ENCODE assay signal across 1 cellular context in genomic region chr1:208245185-208245705, GRCh38.
TF ChIP-seq lines count a peak whose summit lies in the region.

No MANE protein-coding gene starts in this region.

TF ChIP-seq in K562, 482 proteins besides CTCF, POLR2A, EP300 and RAD21 (continued from another document):
- TF ChIP-seq, protein P1, sequence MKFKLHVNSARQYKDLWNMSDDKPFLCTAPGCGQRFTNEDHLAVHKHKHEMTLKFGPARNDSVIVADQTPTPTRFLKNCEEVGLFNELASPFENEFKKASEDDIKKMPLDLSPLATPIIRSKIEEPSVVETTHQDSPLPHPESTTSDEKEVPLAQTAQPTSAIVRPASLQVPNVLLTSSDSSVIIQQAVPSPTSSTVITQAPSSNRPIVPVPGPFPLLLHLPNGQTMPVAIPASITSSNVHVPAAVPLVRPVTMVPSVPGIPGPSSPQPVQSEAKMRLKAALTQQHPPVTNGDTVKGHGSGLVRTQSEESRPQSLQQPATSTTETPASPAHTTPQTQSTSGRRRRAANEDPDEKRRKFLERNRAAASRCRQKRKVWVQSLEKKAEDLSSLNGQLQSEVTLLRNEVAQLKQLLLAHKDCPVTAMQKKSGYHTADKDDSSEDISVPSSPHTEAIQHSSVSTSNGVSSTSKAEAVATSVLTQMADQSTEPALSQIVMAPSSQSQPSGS (CRISPR knock-in tag; IDR thresholded peaks at IDR 0.05): no peak
- TF ChIP-seq NCOR1 (IDR thresholded peaks at IDR 0.05) (no peak), ETS2 (tag; IDR thresholded peaks at IDR 0.05; ENCODE audit: borderline replicate concordance, poor library complexity, severe bottlenecking) (no peak), PRDM10 (IDR thresholded peaks at IDR 0.05; ENCODE audit: partially characterized antibody) (peak; percentile 80), MAFG (tag; conservative IDR thresholded peaks at IDR 0.05) (no peak), POLR2B (IDR thresholded peaks at IDR 0.05; ENCODE audit: low read depth, partially characterized antibody) (no peak), PHB (CRISPR knock-in tag; IDR thresholded peaks at IDR 0.05) (no peak), FUS (optimal IDR thresholded peaks at IDR 0.05; ENCODE audit: low read depth, low read length) (no peak), EWSR1 (IDR thresholded peaks at IDR 0.05; ENCODE audit: borderline replicate concordance, low read depth, partially characterized antibody) (no peak), KDM2B (CRISPR knock-in tag; IDR thresholded peaks at IDR 0.05) (peak; percentile 54; the same call in 1 of the 2 replicates), TGIF2 (CRISPR knock-in tag; IDR thresholded peaks at IDR 0.05) (no peak), ASH1L (IDR thresholded peaks at IDR 0.05; ENCODE audit: borderline replicate concordance, low read depth, partially characterized antibody) (no peak), ESRRA (IDR thresholded peaks at IDR 0.05; ENCODE audit: borderline replicate concordance, low read depth) (no peak), ZNF263 (CRISPR knock-in tag; IDR thresholded peaks at IDR 0.05; ENCODE audit: borderline replicate concordance) (no peak; the same call in 1 of the 2 replicates), CHCHD3 (CRISPR knock-in tag; IDR thresholded peaks at IDR 0.05) (no peak), ATF7 (IDR thresholded peaks at IDR 0.05) (no peak; the same call in 1 of the 2 replicates), KLF16 (IDR thresholded peaks at IDR 0.05) (0 out of 2 replicates have a peak, but pooled peaks have one; percentile 30), RBM17 (IDR thresholded peaks at IDR 0.05; ENCODE audit: borderline replicate concordance, low read depth, low read length) (no peak)
- TF ChIP-seq, protein P2, sequence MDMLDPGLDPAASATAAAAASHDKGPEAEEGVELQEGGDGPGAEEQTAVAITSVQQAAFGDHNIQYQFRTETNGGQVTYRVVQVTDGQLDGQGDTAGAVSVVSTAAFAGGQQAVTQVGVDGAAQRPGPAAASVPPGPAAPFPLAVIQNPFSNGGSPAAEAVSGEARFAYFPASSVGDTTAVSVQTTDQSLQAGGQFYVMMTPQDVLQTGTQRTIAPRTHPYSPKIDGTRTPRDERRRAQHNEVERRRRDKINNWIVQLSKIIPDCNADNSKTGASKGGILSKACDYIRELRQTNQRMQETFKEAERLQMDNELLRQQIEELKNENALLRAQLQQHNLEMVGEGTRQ (CRISPR knock-in tag; IDR thresholded peaks at IDR 0.05): no peak
- TF ChIP-seq, protein P3, sequence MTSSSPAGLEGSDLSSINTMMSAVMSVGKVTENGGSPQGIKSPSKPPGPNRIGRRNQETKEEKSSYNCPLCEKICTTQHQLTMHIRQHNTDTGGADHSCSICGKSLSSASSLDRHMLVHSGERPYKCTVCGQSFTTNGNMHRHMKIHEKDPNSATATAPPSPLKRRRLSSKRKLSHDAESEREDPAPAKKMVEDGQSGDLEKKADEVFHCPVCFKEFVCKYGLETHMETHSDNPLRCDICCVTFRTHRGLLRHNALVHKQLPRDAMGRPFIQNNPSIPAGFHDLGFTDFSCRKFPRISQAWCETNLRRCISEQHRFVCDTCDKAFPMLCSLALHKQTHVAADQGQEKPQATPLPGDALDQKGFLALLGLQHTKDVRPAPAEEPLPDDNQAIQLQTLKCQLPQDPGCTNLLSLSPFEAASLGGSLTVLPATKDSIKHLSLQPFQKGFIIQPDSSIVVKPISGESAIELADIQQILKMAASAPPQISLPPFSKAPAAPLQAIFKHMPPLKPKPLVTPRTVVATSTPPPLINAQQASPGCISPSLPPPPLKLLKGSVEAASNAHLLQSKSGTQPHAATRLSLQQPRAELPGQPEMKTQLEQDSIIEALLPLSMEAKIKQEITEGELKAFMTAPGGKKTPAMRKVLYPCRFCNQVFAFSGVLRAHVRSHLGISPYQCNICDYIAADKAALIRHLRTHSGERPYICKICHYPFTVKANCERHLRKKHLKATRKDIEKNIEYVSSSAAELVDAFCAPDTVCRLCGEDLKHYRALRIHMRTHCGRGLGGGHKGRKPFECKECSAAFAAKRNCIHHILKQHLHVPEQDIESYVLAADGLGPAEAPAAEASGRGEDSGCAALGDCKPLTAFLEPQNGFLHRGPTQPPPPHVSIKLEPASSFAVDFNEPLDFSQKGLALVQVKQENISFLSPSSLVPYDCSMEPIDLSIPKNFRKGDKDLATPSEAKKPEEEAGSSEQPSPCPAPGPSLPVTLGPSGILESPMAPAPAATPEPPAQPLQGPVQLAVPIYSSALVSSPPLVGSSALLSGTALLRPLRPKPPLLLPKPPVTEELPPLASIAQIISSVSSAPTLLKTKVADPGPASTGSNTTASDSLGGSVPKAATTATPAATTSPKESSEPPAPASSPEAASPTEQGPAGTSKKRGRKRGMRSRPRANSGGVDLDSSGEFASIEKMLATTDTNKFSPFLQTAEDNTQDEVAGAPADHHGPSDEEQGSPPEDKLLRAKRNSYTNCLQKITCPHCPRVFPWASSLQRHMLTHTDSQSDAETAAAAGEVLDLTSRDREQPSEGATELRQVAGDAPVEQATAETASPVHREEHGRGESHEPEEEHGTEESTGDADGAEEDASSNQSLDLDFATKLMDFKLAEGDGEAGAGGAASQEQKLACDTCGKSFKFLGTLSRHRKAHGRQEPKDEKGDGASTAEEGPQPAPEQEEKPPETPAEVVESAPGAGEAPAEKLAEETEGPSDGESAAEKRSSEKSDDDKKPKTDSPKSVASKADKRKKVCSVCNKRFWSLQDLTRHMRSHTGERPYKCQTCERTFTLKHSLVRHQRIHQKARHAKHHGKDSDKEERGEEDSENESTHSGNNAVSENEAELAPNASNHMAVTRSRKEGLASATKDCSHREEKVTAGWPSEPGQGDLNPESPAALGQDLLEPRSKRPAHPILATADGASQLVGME (CRISPR knock-in tag; IDR thresholded peaks at IDR 0.05): no peak
- TF ChIP-seq, protein P4, sequence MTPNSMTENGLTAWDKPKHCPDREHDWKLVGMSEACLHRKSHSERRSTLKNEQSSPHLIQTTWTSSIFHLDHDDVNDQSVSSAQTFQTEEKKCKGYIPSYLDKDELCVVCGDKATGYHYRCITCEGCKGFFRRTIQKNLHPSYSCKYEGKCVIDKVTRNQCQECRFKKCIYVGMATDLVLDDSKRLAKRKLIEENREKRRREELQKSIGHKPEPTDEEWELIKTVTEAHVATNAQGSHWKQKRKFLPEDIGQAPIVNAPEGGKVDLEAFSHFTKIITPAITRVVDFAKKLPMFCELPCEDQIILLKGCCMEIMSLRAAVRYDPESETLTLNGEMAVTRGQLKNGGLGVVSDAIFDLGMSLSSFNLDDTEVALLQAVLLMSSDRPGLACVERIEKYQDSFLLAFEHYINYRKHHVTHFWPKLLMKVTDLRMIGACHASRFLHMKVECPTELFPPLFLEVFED (CRISPR knock-in tag; conservative IDR thresholded peaks at IDR 0.05): no peak
- TF ChIP-seq, protein P5, sequence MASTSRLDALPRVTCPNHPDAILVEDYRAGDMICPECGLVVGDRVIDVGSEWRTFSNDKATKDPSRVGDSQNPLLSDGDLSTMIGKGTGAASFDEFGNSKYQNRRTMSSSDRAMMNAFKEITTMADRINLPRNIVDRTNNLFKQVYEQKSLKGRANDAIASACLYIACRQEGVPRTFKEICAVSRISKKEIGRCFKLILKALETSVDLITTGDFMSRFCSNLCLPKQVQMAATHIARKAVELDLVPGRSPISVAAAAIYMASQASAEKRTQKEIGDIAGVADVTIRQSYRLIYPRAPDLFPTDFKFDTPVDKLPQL (IDR thresholded peaks at IDR 0.05; ENCODE audit: extremely low read depth, insufficient read length): no peak
TF ChIP-seq in K562: peak in this region for 41.
